ENCODE assay signal across 21 cellular contexts in genomic region chr10:44925811-44926760, GRCh38. TPM values are rescaled to one million over a fixed set of nuclear protein-coding genes. Genes with fewer than 3 reads are reported as not detected.
"Had no signal": no experiment of that assay in that cellular context is flagged by ENCODE, and none has a peak within 500 bp of the region (broad histone marks: within the 10 kb centered on the region; RNA-seq: fewer than 3 reads in every experiment).

No MANE protein-coding gene starts in this region.

- DNase-seq: activated CD8-positive, alpha-beta memory T cell treated with anti-CD3 and anti-CD28 coated beads, Interleukin-2, amount 50 U/mL, for 48 hours; activated naive CD4-positive, alpha-beta T cell; activated T-cell treated with anti-CD3 and anti-CD28 coated beads, Interleukin-2, amount 50 U/mL, for 4 hours; colonic mucosa; esophagus squamous epithelium; gastrocnemius medialis; hypothalamus; psoas muscle; stimulated activated CD4-positive, alpha-beta T cell treated with anti-CD3 and anti-CD28 coated beads, Interleukin-12 subunit alpha, Interleukin-12 subunit beta, amount 100 ng/mL, for 4 hours; stimulated activated CD4-positive, alpha-beta T cell treated with anti-CD3 and anti-CD28 coated beads, Interleukin-4, amount 100 ng/mL, for 4 hours; stimulated activated naive CD8-positive, alpha-beta T cell treated with anti-CD3 and anti-CD28 coated beads, Interleukin-15, Interleukin-2, amounts not matched to agents 100 U/mL and 50 U/mL, for 24 hours; T-helper 9 cell; upper lobe of right lung had no signal

- H3K27ac Mint-ChIP-seq: activated naive CD8-positive, alpha-beta T cell; activated T-helper 2 cell treated with anti-CD3 and anti-CD28 coated beads, Interferon-gamma antibody, Interleukin-2, Interleukin-4, amounts not matched to agents 10 μg/mL and 5 μg/mL and 100 μg/mL, durations not matched to agents 14 hours and 24 hours and 36 hours; endodermal cell; nephron had no signal

- ATAC-seq: activated T-cell treated with anti-CD3 and anti-CD28 coated beads, Interleukin-2, amount 50 U/mL, for 4 hours; stimulated activated naive CD8-positive, alpha-beta T cell treated with anti-CD3 and anti-CD28 coated beads, Interleukin-15, Interleukin-2, amounts not matched to agents 100 U/mL and 50 U/mL, for 24 hours had no signal

- H3K27me3 Mint-ChIP-seq: activated naive CD8-positive, alpha-beta T cell had no signal

- FAIRE-seq: astrocyte, pancreas had no signal

- H3K4me1 Mint-ChIP-seq: endodermal cell had no signal

- H3K4me3 Mint-ChIP-seq: activated naive CD8-positive, alpha-beta T cell; activated T-cell treated with anti-CD3 and anti-CD28 coated beads, Interleukin-2, amount 50 U/mL, for 4 hours; endodermal cell; nephron had no signal

- H3K36me3 Mint-ChIP-seq: activated naive CD8-positive, alpha-beta T cell had no signal

- H3K9me3 Mint-ChIP-seq: activated T-cell treated with anti-CD3 and anti-CD28 coated beads, Interleukin-2, amount 50 U/mL, for 4 hours; activated T-helper 2 cell treated with anti-CD3 and anti-CD28 coated beads, Interferon-gamma antibody, Interleukin-2, Interleukin-4, amounts not matched to agents 10 μg/mL and 5 μg/mL and 100 μg/mL, durations not matched to agents 14 hours and 24 hours and 36 hours; endodermal cell; nephron had no signal

RNA-seq across cellular contexts. Expression of gene TMEM72, which starts 14.9 kb away (rescaled TPM):
- total RNA-seq: activated T-cell treated with anti-CD3 and anti-CD28 coated beads, Interleukin-2, amount 50 U/mL, for 4 hours; activated T-helper 2 cell treated with anti-CD3 and anti-CD28 coated beads, Interferon-gamma antibody, Interleukin-2, Interleukin-4, amounts not matched to agents 10 μg/mL and 5 μg/mL and 100 μg/mL, durations not matched to agents 14 hours and 24 hours and 36 hours; astrocyte; endodermal cell; esophagus squamous epithelium; gastrocnemius medialis; mononuclear cell; psoas muscle; subcutaneous adipose tissue; upper lobe of right lung had no signal
- polyA plus RNA-seq: psoas muscle had no signal
